30 cellular contexts compared by ENCODE assay signal in the genomic region with DNA sequence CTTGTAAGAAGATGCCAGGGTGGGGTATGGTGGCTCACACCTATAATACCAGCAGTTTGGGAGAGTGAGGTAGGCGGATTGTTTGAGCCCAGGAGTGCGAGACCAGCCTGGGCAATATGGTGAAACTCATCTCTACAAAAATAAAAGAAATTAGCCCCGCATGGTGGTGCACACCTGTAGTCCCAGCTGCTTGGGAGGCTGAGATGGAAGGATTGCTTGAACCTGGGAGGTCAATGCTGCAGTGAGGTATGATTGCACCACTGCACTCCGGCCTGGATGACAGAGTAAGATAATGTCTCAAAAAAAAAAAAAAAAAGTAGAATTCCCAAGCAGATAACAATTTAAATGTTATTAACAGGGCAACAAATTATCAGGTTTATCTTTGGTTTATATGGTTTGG.
"Had no signal": no experiment of that assay in that cellular context is flagged by ENCODE, and none has a peak within 500 bp of the region (broad histone marks: within the 10 kb centered on the region; RNA-seq: fewer than 3 reads in every experiment).

No MANE protein-coding gene starts in this region.

- H3K4me3 ChIP-seq: body of pancreas, breast epithelium had no signal

- H3K36me3 ChIP-seq: brain microvascular endothelial cell, breast epithelium had no signal

- H3K9me3 ChIP-seq: body of pancreas, breast epithelium had no signal

- FAIRE-seq: astrocyte, TTC549 had no signal

- DNase-seq: activated B cell treated with CpG ODN at 0.5 μM for 24 hours; activated CD4-positive, alpha-beta memory T cell treated with anti-CD3 and anti-CD28 coated beads for 36 hours; activated CD4-positive, alpha-beta T cell treated with anti-CD3 and anti-CD28 coated beads for 4 hours; activated CD4-positive, alpha-beta T cell treated with anti-CD3 and anti-CD28 coated beads, Interleukin-2, amount 10 ng/mL, durations not matched to agents 24 days and 14 days; activated CD4-positive, alpha-beta T cell treated with anti-CD3 and anti-CD28 coated beads, Interleukin-2, amount 50 U/mL, for 1 hour; activated CD4-positive, alpha-beta T cell treated with anti-CD3 and anti-CD28 coated beads, Interleukin-2, amount 50 U/mL, for 4 hours; activated CD4-positive, CD25-positive, alpha-beta regulatory T cell treated with anti-CD3 and anti-CD28 coated beads, Interleukin-2, amount 50 U/mL, for 72 hours; activated CD8-positive, alpha-beta memory T cell treated with anti-CD3 and anti-CD28 coated beads for 24 hours; activated CD8-positive, alpha-beta memory T cell treated with anti-CD3 and anti-CD28 coated beads, Interleukin-2, amount 10 ng/mL, durations not matched to agents 7 days and 5 days; activated CD8-positive, alpha-beta memory T cell treated with anti-CD3 and anti-CD28 coated beads, Interleukin-2, amount 50 U/mL, for 48 hours; activated CD8-positive, alpha-beta T cell treated with anti-CD3 and anti-CD28 coated beads for 36 hours; activated effector memory CD4-positive, alpha-beta T cell treated with Interleukin-2 at 50 U/mL for 16 hours; activated gamma-delta T cell; activated naive CD4-positive, alpha-beta T cell treated with anti-CD3 and anti-CD28 coated beads, Interleukin-2, amount 10 ng/mL, durations not matched to agents 7 days and 5 days; activated naive CD4-positive, alpha-beta T cell treated with Interleukin-2 at 50 U/mL for 16 hours; activated naive CD8-positive, alpha-beta T cell treated with anti-CD3 and anti-CD28 coated beads, Interleukin-2, amount 10 ng/mL, durations not matched to agents 7 days and 5 days; activated naive CD8-positive, alpha-beta T cell treated with anti-CD3 and anti-CD28 coated beads, Interleukin-2, amount 50 U/mL, for 24 hours; activated T-cell treated with anti-CD3 and anti-CD28 coated beads, Interleukin-2, amount 50 U/mL, for 24 hours; activated T-cell treated with anti-CD3 and anti-CD28 coated beads, Interleukin-2, amount 50 U/mL, for 48 hours; aorta; body of pancreas; SW 1271; T-helper 1 cell; T-helper 2 cell; T-helper 9 cell had no signal

- H3K27ac ChIP-seq: body of pancreas, brain microvascular endothelial cell, breast epithelium, VCaP had no signal

- H3K4me1 ChIP-seq: body of pancreas, breast epithelium had no signal

- H3K27me3 ChIP-seq: body of pancreas, brain microvascular endothelial cell, breast epithelium had no signal
